1 cellular context compared by ENCODE assay signal in the genomic region with DNA sequence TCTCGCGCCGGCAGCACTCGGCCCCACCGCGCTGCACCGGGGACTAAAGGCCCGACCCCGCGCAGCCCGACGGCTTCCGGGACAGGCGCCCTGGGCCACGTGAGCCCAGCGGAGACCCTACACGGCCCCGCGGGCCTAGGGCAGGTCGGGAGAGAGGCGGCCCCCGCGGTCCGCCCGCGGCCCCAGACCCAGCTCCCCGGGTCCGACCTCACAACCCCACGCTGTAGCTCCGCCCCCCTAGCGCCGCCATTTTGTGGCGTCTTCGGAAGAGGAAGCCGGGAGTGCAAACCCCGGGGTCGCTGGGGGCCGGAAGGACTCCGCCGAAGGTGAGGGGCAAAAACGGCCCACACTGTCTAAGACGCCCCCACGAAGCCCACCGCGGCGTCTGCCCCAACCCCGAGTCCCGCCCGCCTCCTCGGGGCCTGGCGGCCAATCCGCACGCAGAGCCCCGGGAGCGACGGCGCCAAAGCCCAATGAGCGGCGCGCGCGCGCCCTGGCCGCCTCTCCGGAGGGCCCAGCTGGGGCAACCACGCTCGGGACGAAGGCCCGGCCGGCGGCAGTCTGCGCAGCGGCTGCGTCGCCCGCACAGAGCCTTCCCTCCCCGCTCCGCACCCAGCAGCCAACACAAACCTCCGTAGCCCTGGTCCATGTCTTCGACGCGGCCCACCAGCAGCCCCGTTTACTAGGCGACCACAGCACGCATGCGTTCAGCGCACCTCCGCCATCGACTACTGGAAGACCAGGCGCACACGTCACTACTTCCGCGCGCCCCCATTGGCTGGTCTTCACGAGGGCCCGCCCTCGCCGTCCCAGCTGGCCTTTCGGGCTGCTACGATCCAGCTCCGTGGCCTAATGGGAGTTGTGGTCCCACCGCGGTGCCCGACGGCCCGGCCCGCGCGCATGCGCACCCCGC.
TF ChIP-seq lines count a peak whose summit lies in the region.

A gene (minus strand): TSS at position 705 of the 913 bp plus-strand sequence. CDS start 56 bp downstream, at position 649.

TF ChIP-seq in K562, 482 proteins besides CTCF, POLR2A, EP300 and RAD21 (continued from another document and continues in another):
- TF ChIP-seq, protein P1, sequence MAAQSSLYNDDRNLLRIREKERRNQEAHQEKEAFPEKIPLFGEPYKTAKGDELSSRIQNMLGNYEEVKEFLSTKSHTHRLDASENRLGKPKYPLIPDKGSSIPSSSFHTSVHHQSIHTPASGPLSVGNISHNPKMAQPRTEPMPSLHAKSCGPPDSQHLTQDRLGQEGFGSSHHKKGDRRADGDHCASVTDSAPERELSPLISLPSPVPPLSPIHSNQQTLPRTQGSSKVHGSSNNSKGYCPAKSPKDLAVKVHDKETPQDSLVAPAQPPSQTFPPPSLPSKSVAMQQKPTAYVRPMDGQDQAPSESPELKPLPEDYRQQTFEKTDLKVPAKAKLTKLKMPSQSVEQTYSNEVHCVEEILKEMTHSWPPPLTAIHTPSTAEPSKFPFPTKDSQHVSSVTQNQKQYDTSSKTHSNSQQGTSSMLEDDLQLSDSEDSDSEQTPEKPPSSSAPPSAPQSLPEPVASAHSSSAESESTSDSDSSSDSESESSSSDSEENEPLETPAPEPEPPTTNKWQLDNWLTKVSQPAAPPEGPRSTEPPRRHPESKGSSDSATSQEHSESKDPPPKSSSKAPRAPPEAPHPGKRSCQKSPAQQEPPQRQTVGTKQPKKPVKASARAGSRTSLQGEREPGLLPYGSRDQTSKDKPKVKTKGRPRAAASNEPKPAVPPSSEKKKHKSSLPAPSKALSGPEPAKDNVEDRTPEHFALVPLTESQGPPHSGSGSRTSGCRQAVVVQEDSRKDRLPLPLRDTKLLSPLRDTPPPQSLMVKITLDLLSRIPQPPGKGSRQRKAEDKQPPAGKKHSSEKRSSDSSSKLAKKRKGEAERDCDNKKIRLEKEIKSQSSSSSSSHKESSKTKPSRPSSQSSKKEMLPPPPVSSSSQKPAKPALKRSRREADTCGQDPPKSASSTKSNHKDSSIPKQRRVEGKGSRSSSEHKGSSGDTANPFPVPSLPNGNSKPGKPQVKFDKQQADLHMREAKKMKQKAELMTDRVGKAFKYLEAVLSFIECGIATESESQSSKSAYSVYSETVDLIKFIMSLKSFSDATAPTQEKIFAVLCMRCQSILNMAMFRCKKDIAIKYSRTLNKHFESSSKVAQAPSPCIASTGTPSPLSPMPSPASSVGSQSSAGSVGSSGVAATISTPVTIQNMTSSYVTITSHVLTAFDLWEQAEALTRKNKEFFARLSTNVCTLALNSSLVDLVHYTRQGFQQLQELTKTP (IDR thresholded peaks at IDR 0.05; ENCODE audit: low read depth in 1 of 2, partially characterized antibody in 2 of 2), result peak in 1 of 2 experiments; percentile 94
- TF ChIP-seq, protein P2, sequence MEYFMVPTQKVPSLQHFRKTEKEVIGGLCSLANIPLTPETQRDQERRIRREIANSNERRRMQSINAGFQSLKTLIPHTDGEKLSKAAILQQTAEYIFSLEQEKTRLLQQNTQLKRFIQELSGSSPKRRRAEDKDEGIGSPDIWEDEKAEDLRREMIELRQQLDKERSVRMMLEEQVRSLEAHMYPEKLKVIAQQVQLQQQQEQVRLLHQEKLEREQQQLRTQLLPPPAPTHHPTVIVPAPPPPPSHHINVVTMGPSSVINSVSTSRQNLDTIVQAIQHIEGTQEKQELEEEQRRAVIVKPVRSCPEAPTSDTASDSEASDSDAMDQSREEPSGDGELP (CRISPR knock-in tag; IDR thresholded peaks at IDR 0.05; ENCODE audit: borderline replicate concordance), result peak; percentile 96
- TF ChIP-seq GATAD2A (IDR thresholded peaks at IDR 0.05) (0 out of 2 replicates have a peak, but pooled peaks have one; percentile 9), ZNF224 (CRISPR knock-in tag; IDR thresholded peaks at IDR 0.05) (0 out of 2 replicates have a peak, but pooled peaks have one; percentile 40), SRSF1 (IDR thresholded peaks at IDR 0.05; ENCODE audit: low read depth, low read length) (no peak), NR2F6 (CRISPR knock-in tag; IDR thresholded peaks at IDR 0.05) (no peak), CBX1 (IDR thresholded peaks at IDR 0.05; ENCODE audit: low read depth) (peak; percentile 50; the same call in 1 of the 2 replicates), CREB1 (IDR thresholded peaks at IDR 0.05) (peak; percentile 89), CREB1 (CRISPR knock-in tag; IDR thresholded peaks at IDR 0.05) (peak; percentile 93), NFYB (IDR thresholded peaks at IDR 0.05; ENCODE audit: extremely low read depth, insufficient read length) (peak; percentile 97), ZNF140 (CRISPR knock-in tag; IDR thresholded peaks at IDR 0.05) (no peak), ZNF197 (CRISPR knock-in tag; IDR thresholded peaks at IDR 0.05; ENCODE audit: low read depth) (no peak), SIN3A (IDR thresholded peaks at IDR 0.05; ENCODE audit: borderline replicate concordance in 2 of 2, control insufficient read depth in 1 of 2, low read depth in 2 of 2, low read length in 2 of 2) (peak; percentile 41 to 55; a peak in 1 of 4 replicates), HDAC2 (IDR thresholded peaks at IDR 0.05) (no peak), RBBP5 (IDR thresholded peaks at IDR 0.05; ENCODE audit: borderline replicate concordance, insufficient read depth, low read length, poor library complexity, severe bottlenecking) (peak; percentile 65), SIRT6 (IDR thresholded peaks at IDR 0.05; ENCODE audit: low read depth, low read length) (peak; percentile 51), XRCC5 (IDR thresholded peaks at IDR 0.05; ENCODE audit: low read depth, low read length) (no peak), ZNF830 (CRISPR knock-in tag; IDR thresholded peaks at IDR 0.05) (no peak)
- TF ChIP-seq, protein P3, sequence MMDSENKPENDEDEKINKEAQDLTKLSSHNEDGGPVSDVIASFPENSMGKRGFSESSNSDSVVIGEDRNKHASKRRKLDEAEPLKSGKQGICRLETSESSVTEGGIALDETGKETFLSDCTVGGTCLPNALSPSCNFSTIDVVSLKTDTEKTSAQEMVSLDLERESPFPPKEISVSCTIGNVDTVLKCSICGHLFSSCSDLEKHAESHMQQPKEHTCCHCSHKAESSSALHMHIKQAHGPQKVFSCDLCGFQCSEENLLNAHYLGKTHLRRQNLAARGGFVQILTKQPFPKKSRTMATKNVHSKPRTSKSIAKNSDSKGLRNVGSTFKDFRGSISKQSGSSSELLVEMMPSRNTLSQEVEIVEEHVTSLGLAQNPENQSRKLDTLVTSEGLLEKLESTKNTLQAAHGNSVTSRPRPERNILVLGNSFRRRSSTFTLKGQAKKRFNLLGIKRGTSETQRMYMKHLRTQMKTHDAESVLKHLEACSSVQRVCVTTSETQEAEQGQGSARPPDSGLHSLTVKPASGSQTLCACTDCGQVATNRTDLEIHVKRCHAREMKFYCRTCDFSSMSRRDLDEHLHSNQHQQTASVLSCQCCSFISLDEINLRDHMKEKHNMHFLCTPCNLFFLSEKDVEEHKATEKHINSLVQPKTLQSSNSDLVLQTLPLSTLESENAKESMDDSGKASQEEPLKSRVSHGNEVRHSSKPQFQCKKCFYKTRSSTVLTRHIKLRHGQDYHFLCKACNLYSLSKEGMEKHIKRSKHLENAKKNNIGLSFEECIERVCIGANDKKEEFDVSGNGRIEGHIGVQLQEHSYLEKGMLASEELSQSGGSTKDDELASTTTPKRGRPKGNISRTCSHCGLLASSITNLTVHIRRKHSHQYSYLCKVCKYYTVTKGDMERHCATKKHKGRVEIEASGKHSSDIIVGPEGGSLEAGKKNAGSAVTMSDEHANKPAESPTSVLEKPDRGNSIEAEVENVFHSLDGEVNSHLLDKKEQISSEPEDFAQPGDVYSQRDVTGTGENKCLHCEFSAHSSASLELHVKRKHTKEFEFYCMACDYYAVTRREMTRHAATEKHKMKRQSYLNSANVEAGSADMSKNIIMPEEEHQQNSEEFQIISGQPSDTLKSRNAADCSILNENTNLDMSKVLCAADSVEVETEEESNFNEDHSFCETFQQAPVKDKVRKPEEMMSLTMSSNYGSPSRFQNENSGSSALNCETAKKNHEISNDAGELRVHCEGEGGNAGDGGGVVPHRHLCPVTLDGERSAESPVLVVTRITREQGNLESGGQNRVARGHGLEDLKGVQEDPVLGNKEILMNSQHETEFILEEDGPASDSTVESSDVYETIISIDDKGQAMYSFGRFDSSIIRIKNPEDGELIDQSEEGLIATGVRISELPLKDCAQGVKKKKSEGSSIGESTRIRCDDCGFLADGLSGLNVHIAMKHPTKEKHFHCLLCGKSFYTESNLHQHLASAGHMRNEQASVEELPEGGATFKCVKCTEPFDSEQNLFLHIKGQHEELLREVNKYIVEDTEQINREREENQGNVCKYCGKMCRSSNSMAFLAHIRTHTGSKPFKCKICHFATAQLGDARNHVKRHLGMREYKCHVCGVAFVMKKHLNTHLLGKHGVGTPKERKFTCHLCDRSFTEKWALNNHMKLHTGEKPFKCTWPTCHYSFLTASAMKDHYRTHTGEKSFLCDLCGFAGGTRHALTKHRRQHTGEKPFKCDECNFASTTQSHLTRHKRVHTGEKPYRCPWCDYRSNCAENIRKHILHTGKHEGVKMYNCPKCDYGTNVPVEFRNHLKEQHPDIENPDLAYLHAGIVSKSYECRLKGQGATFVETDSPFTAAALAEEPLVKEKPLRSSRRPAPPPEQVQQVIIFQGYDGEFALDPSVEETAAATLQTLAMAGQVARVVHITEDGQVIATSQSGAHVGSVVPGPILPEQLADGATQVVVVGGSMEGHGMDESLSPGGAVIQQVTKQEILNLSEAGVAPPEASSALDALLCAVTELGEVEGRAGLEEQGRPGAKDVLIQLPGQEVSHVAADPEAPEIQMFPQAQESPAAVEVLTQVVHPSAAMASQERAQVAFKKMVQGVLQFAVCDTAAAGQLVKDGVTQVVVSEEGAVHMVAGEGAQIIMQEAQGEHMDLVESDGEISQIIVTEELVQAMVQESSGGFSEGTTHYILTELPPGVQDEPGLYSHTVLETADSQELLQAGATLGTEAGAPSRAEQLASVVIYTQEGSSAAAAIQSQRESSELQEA (IDR thresholded peaks at IDR 0.05; ENCODE audit: low read depth), result no peak
- TF ChIP-seq, protein P4, sequence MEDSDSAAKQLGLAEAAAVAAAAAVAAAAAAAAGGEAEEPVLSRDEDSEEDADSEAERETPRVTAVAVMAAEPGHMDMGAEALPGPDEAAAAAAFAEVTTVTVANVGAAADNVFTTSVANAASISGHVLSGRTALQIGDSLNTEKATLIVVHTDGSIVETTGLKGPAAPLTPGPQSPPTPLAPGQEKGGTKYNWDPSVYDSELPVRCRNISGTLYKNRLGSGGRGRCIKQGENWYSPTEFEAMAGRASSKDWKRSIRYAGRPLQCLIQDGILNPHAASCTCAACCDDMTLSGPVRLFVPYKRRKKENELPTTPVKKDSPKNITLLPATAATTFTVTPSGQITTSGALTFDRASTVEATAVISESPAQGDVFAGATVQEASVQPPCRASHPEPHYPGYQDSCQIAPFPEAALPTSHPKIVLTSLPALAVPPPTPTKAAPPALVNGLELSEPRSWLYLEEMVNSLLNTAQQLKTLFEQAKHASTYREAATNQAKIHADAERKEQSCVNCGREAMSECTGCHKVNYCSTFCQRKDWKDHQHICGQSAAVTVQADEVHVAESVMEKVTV (CRISPR knock-in tag; IDR thresholded peaks at IDR 0.05), result no peak
- TF ChIP-seq, protein P5, sequence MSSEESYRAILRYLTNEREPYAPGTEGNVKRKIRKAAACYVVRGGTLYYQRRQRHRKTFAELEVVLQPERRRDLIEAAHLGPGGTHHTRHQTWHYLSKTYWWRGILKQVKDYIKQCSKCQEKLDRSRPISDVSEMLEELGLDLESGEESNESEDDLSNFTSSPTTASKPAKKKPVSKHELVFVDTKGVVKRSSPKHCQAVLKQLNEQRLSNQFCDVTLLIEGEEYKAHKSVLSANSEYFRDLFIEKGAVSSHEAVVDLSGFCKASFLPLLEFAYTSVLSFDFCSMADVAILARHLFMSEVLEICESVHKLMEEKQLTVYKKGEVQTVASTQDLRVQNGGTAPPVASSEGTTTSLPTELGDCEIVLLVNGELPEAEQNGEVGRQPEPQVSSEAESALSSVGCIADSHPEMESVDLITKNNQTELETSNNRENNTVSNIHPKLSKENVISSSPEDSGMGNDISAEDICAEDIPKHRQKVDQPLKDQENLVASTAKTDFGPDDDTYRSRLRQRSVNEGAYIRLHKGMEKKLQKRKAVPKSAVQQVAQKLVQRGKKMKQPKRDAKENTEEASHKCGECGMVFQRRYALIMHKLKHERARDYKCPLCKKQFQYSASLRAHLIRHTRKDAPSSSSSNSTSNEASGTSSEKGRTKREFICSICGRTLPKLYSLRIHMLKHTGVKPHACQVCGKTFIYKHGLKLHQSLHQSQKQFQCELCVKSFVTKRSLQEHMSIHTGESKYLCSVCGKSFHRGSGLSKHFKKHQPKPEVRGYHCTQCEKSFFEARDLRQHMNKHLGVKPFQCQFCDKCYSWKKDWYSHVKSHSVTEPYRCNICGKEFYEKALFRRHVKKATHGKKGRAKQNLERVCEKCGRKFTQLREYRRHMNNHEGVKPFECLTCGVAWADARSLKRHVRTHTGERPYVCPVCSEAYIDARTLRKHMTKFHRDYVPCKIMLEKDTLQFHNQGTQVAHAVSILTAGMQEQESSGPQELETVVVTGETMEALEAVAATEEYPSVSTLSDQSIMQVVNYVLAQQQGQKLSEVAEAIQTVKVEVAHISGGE (CRISPR knock-in tag; IDR thresholded peaks at IDR 0.05), result peak in 1 of 3 experiments; percentile 55; a peak in 1 of 6 replicates
- TF ChIP-seq, protein P6, sequence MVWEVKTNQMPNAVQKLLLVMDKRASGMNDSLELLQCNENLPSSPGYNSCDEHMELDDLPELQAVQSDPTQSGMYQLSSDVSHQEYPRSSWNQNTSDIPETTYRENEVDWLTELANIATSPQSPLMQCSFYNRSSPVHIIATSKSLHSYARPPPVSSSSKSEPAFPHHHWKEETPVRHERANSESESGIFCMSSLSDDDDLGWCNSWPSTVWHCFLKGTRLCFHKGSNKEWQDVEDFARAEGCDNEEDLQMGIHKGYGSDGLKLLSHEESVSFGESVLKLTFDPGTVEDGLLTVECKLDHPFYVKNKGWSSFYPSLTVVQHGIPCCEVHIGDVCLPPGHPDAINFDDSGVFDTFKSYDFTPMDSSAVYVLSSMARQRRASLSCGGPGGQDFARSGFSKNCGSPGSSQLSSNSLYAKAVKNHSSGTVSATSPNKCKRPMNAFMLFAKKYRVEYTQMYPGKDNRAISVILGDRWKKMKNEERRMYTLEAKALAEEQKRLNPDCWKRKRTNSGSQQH (CRISPR knock-in tag; IDR thresholded peaks at IDR 0.05), result 0 out of 2 replicates have a peak, but pooled peaks have one; percentile 44
- TF ChIP-seq, protein P7, sequence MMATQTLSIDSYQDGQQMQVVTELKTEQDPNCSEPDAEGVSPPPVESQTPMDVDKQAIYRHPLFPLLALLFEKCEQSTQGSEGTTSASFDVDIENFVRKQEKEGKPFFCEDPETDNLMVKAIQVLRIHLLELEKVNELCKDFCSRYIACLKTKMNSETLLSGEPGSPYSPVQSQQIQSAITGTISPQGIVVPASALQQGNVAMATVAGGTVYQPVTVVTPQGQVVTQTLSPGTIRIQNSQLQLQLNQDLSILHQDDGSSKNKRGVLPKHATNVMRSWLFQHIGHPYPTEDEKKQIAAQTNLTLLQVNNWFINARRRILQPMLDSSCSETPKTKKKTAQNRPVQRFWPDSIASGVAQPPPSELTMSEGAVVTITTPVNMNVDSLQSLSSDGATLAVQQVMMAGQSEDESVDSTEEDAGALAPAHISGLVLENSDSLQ (IDR thresholded peaks at IDR 0.05), result peak; percentile 99
- TF ChIP-seq, protein P8, sequence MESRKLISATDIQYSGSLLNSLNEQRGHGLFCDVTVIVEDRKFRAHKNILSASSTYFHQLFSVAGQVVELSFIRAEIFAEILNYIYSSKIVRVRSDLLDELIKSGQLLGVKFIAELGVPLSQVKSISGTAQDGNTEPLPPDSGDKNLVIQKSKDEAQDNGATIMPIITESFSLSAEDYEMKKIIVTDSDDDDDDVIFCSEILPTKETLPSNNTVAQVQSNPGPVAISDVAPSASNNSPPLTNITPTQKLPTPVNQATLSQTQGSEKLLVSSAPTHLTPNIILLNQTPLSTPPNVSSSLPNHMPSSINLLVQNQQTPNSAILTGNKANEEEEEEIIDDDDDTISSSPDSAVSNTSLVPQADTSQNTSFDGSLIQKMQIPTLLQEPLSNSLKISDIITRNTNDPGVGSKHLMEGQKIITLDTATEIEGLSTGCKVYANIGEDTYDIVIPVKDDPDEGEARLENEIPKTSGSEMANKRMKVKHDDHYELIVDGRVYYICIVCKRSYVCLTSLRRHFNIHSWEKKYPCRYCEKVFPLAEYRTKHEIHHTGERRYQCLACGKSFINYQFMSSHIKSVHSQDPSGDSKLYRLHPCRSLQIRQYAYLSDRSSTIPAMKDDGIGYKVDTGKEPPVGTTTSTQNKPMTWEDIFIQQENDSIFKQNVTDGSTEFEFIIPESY (CRISPR knock-in tag; IDR thresholded peaks at IDR 0.05), result peak; percentile 30; the same call in 1 of the 2 replicates
